Comparison of ENCODE assay signal across 8 cellular contexts in genomic region chr6:8064638-8065518, GRCh38. TPM values are rescaled to one million over a fixed set of nuclear protein-coding genes. Genes with fewer than 3 reads are reported as not detected.
DNase-seq lines count a peak whose midpoint lies in the region; ATAC-seq and TF ChIP-seq lines count a peak whose summit lies in the region.

No MANE protein-coding gene starts in this region.

- intact Hi-C loops in heart left ventricle (cut with DNase I) (loop anchor here in 6 of 10 donors (1.0 to 10.0 kb wide), 5 partner anchors 37 to 343 kb away; partner anchors contain the start of genes EEF1E1 (in 1 of the 6) and TXNDC5 (in 1 of the 6)), Right ventricle myocardium inferior (cut with DNase I) (loop anchor here (5.0 kb wide), 2 partner anchors 38 to 153 kb away; partner anchors contain the start of gene TXNDC5)
- intact Hi-C loops in activated CD8-positive, alpha-beta T cell treated with anti-CD3 and anti-CD28 coated beads for 36 hours (cut with micrococcal nuclease) = loop anchor here (5.0 kb wide), 1 partner anchor 37 kb away; the partner anchor contains the start of gene EEF1E1

- no peaks in the 10 kb centered on the region for H3K9me3 ChIP-seq in heart left ventricle

- no peak for TF ChIP-seq POLR2A in heart left ventricle (IDR thresholded peaks at IDR 0.05)

- ATAC-seq in heart left ventricle (no peak), Right ventricle myocardium inferior (no peak), GM18868 (IDR thresholded peaks at IDR 0.05; ENCODE audit: unreplicated experiment) (no peak)
- peak; percentile 1 for ATAC-seq in activated CD8-positive, alpha-beta T cell treated with anti-CD3 and anti-CD28 coated beads for 36 hours
- ATAC-seq in stimulated activated naive CD8-positive, alpha-beta T cell treated with anti-CD3 and anti-CD28 coated beads, Interleukin-15, amount 100 ng/mL, for 72 hours = no peak

- no peak for TF ChIP-seq CTCF in heart left ventricle (IDR thresholded peaks at IDR 0.05)
- no peak for TF ChIP-seq CTCF in activated CD8-positive, alpha-beta T cell treated with anti-CD3 and anti-CD28 coated beads for 36 hours (IDR thresholded peaks at IDR 0.05)

- H3K36me3 ChIP-seq in heart left ventricle (peaks cover 0 to 27% (median 21%) of the 10 kb centered on the region in 9 donors), H7 (replicated peaks; ENCODE audit: control insufficient read depth, insufficient read depth, low read length) (peaks cover 3% of the 10 kb centered on the region; the same call in 1 of the 2 replicates)

- peaks cover 27% of the 10 kb centered on the region for H3K4me1 Mint-ChIP-seq in activated CD8-positive, alpha-beta T cell treated with anti-CD3 and anti-CD28 coated beads for 36 hours (ENCODE audit: low read depth)
- H3K4me1 Mint-ChIP-seq in stimulated activated naive CD8-positive, alpha-beta T cell treated with anti-CD3 and anti-CD28 coated beads, Interleukin-15, amount 100 ng/mL, for 72 hours = peaks cover 28% of the 10 kb centered on the region

- H3K4me3 Mint-ChIP-seq in activated CD8-positive, alpha-beta T cell treated with anti-CD3 and anti-CD28 coated beads for 36 hours = peak overlapping the region; percentile 93
- H3K4me3 Mint-ChIP-seq in stimulated activated naive CD8-positive, alpha-beta T cell treated with anti-CD3 and anti-CD28 coated beads, Interleukin-15, amount 100 ng/mL, for 72 hours = peak overlapping the region; percentile 92 to 97

- peak overlapping the region; percentile 72 to 92 (median 90) for H3K27ac ChIP-seq in heart left ventricle

- H3K4me3 ChIP-seq in heart left ventricle = peak overlapping the region; percentile 53 to 92 (median 88)
- peak overlapping the region; percentile 79 for H3K4me3 ChIP-seq in iPS-11a (ENCODE audit: low read depth, low read length)
- H3K4me3 ChIP-seq in H7 (ENCODE audit: insufficient read depth, low read depth, low read length) = no peak overlapping the region

- H3K4me1 ChIP-seq in heart left ventricle = peaks cover 0 to 16% (median 7%) of the 10 kb centered on the region in 12 donors

- CTCF ChIA-PET in activated CD8-positive, alpha-beta T cell treated with anti-CD3 and anti-CD28 coated beads for 36 hours (lab: Charles Lee) = interaction anchor here (1.4 to 1.8 kb wide), 2 partner anchors 38 to 154 kb away, joined by 3 to 9 read pairs; partner anchors contain the start of gene EEF1E1

- H3K36me3 Mint-ChIP-seq in activated CD8-positive, alpha-beta T cell treated with anti-CD3 and anti-CD28 coated beads for 36 hours (ENCODE audit: low read depth) = peaks cover 12% of the 10 kb centered on the region

- DNase-seq in heart left ventricle (no peak), Right ventricle myocardium inferior (ENCODE audit: missing footprints) (no peak), activated gamma-delta T cell treated with Interleukin-2 at 50 U/mL for 16 hours (no peak), H7 (no peak)
- DNase-seq in activated CD8-positive, alpha-beta T cell treated with anti-CD3 and anti-CD28 coated beads for 36 hours = peak; percentile 29
- DNase-seq in stimulated activated naive CD8-positive, alpha-beta T cell treated with anti-CD3 and anti-CD28 coated beads, Interleukin-15, amount 100 ng/mL, for 72 hours = peak in 1 of 2 donors; percentile 28

- POLR2A ChIA-PET in activated CD8-positive, alpha-beta T cell treated with anti-CD3 and anti-CD28 coated beads for 36 hours (lab: Charles Lee) = interaction anchor here (1.1 to 2.7 kb wide), 5 partner anchors 9 to 37 kb away, joined by 3 to 11 read pairs (median 8); partner anchors contain the start of gene EEF1E1

- H3K27ac Mint-ChIP-seq in activated CD8-positive, alpha-beta T cell treated with anti-CD3 and anti-CD28 coated beads for 36 hours = peak overlapping the region; percentile 95
- H3K27ac Mint-ChIP-seq in stimulated activated naive CD8-positive, alpha-beta T cell treated with anti-CD3 and anti-CD28 coated beads, Interleukin-15, amount 100 ng/mL, for 72 hours = peak overlapping the region; percentile 92 to 94

- H3K27me3 ChIP-seq in heart left ventricle (no peaks in the 10 kb centered on the region), H7 (ENCODE audit: control insufficient read depth, insufficient read depth, low read length) (no peaks in the 10 kb centered on the region)

- 78 to 82% (median 80%) methylated on average over 7 of the region's 7 CpGs for WGBS in heart left ventricle, 4 donors

- H3K9me3 Mint-ChIP-seq in activated CD8-positive, alpha-beta T cell treated with anti-CD3 and anti-CD28 coated beads for 36 hours = no peaks in the 10 kb centered on the region
- H3K9me3 Mint-ChIP-seq in stimulated activated naive CD8-positive, alpha-beta T cell treated with anti-CD3 and anti-CD28 coated beads, Interleukin-15, amount 100 ng/mL, for 72 hours = no peaks in the 10 kb centered on the region

- H3K27me3 Mint-ChIP-seq in activated CD8-positive, alpha-beta T cell treated with anti-CD3 and anti-CD28 coated beads for 36 hours = no peaks in the 10 kb centered on the region
- H3K27me3 Mint-ChIP-seq in stimulated activated naive CD8-positive, alpha-beta T cell treated with anti-CD3 and anti-CD28 coated beads, Interleukin-15, amount 100 ng/mL, for 72 hours = no peaks in the 10 kb centered on the region

RNA-seq across cellular contexts. Expression of gene BLOC1S5, which starts 0.7 kb away (rescaled TPM):
- total RNA-seq in heart left ventricle = 10 to 100 TPM in 2 of 9 donors, 1 to 10 TPM in 7; 6.9 to 15.2 (median 8.8) TPM
- 1 to 10 TPM; 4.3 to 4.4 TPM for polyA plus RNA-seq in heart left ventricle
- total RNA-seq in Right ventricle myocardium inferior = 8.1 TPM
- total RNA-seq in activated CD8-positive, alpha-beta T cell treated with anti-CD3 and anti-CD28 coated beads for 36 hours = 10 to 100 TPM; 23.7 to 26.2 TPM
- total RNA-seq in H7 (2014; rRNA removed; shearing (Covaris generic)) = 14.8 and 15.6 TPM in 2 replicates

RNA-seq across cellular contexts. Expression of gene EEF1E1, which starts 37.5 kb away (rescaled TPM):
- total RNA-seq in heart left ventricle (10 to 100 TPM; 10.3 to 22.2 (median 14.3) TPM), Right ventricle myocardium inferior (13.3 TPM)
- 10 to 100 TPM; 19.0 to 50.1 TPM for polyA plus RNA-seq in heart left ventricle
- 10 to 100 TPM; 73.7 to 76.8 TPM for total RNA-seq in activated CD8-positive, alpha-beta T cell treated with anti-CD3 and anti-CD28 coated beads for 36 hours
- 99.8 and 109 TPM in 2 replicates for total RNA-seq in H7 (2014; rRNA removed; shearing (Covaris generic))
